In the genomic region with DNA sequence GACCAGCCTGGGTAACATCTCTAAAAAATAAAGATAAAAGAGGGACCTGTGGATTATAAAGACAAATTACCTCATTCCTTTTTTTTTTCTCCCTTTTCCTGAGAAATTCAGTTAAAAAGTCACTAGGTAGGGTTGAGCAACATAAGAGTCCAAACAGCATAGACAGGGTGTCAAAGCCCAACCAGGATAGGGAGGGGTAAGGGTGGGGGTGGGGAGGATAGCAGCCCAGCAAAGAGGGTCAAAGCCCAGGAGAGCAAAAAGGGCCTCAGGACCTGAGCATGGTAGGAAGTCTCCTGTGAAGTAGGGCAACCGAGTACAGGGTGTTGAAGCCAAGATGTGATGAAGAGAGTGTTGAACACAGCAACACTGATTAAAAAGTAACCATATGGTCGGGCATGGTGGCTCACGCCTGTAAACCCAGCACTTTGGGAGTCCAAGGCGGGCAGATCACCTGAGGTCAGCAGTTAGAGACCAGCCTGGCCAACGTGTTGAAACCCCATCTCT, we compare ENCODE assay signal across 1 cellular context.
TF ChIP-seq lines count a peak whose summit lies in the region.

No MANE protein-coding gene starts in this region.

TF ChIP-seq in HepG2, 621 proteins besides CTCF, POLR2A, EP300 and RAD21 (continued from another document and continues in another):
- TF ChIP-seq, protein P1, sequence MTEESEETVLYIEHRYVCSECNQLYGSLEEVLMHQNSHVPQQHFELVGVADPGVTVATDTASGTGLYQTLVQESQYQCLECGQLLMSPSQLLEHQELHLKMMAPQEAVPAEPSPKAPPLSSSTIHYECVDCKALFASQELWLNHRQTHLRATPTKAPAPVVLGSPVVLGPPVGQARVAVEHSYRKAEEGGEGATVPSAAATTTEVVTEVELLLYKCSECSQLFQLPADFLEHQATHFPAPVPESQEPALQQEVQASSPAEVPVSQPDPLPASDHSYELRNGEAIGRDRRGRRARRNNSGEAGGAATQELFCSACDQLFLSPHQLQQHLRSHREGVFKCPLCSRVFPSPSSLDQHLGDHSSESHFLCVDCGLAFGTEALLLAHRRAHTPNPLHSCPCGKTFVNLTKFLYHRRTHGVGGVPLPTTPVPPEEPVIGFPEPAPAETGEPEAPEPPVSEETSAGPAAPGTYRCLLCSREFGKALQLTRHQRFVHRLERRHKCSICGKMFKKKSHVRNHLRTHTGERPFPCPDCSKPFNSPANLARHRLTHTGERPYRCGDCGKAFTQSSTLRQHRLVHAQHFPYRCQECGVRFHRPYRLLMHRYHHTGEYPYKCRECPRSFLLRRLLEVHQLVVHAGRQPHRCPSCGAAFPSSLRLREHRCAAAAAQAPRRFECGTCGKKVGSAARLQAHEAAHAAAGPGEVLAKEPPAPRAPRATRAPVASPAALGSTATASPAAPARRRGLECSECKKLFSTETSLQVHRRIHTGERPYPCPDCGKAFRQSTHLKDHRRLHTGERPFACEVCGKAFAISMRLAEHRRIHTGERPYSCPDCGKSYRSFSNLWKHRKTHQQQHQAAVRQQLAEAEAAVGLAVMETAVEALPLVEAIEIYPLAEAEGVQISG (CRISPR knock-in tag; IDR thresholded peaks at IDR 0.05) = peak; percentile 45; the same call in 1 of the 2 replicates
- no peak for TF ChIP-seq ZNF274 (CRISPR knock-in tag; IDR thresholded peaks at IDR 0.05)
- TF ChIP-seq, protein P2, sequence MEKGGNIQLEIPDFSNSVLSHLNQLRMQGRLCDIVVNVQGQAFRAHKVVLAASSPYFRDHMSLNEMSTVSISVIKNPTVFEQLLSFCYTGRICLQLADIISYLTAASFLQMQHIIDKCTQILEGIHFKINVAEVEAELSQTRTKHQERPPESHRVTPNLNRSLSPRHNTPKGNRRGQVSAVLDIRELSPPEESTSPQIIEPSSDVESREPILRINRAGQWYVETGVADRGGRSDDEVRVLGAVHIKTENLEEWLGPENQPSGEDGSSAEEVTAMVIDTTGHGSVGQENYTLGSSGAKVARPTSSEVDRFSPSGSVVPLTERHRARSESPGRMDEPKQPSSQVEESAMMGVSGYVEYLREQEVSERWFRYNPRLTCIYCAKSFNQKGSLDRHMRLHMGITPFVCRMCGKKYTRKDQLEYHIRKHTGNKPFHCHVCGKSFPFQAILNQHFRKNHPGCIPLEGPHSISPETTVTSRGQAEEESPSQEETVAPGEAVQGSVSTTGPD (CRISPR knock-in tag; IDR thresholded peaks at IDR 0.05) = no peak
- TF ChIP-seq, protein P3, sequence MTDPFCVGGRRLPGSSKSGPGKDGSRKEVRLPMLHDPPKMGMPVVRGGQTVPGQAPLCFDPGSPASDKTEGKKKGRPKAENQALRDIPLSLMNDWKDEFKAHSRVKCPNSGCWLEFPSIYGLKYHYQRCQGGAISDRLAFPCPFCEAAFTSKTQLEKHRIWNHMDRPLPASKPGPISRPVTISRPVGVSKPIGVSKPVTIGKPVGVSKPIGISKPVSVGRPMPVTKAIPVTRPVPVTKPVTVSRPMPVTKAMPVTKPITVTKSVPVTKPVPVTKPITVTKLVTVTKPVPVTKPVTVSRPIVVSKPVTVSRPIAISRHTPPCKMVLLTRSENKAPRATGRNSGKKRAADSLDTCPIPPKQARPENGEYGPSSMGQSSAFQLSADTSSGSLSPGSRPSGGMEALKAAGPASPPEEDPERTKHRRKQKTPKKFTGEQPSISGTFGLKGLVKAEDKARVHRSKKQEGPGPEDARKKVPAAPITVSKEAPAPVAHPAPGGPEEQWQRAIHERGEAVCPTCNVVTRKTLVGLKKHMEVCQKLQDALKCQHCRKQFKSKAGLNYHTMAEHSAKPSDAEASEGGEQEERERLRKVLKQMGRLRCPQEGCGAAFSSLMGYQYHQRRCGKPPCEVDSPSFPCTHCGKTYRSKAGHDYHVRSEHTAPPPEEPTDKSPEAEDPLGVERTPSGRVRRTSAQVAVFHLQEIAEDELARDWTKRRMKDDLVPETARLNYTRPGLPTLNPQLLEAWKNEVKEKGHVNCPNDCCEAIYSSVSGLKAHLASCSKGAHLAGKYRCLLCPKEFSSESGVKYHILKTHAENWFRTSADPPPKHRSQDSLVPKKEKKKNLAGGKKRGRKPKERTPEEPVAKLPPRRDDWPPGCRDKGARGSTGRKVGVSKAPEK (CRISPR knock-in tag; IDR thresholded peaks at IDR 0.05; ENCODE audit: borderline replicate concordance) = no peak
- no peak for TF ChIP-seq BORCS8-MEF2B (CRISPR knock-in tag; IDR thresholded peaks at IDR 0.05)
- TF ChIP-seq CREB1 (IDR thresholded peaks at IDR 0.05) = no peak
- no peak; the same call in none of the 2 replicates for TF ChIP-seq CREB1 (CRISPR knock-in tag; IDR thresholded peaks at IDR 0.05)
- TF ChIP-seq RARA (CRISPR knock-in tag; IDR thresholded peaks at IDR 0.05) = no peak
- no peak for TF ChIP-seq KAT8 (CRISPR knock-in tag; IDR thresholded peaks at IDR 0.05)
- TF ChIP-seq, protein P4, sequence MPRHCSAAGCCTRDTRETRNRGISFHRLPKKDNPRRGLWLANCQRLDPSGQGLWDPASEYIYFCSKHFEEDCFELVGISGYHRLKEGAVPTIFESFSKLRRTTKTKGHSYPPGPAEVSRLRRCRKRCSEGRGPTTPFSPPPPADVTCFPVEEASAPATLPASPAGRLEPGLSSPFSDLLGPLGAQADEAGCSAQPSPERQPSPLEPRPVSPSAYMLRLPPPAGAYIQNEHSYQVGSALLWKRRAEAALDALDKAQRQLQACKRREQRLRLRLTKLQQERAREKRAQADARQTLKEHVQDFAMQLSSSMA (CRISPR knock-in tag; IDR thresholded peaks at IDR 0.05) = no peak
- TF ChIP-seq HCFC1 (IDR thresholded peaks at IDR 0.05; ENCODE audit: low read depth, low read length) = no peak
- TF ChIP-seq, protein P5, sequence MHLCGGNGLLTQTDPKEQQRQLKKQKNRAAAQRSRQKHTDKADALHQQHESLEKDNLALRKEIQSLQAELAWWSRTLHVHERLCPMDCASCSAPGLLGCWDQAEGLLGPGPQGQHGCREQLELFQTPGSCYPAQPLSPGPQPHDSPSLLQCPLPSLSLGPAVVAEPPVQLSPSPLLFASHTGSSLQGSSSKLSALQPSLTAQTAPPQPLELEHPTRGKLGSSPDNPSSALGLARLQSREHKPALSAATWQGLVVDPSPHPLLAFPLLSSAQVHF (CRISPR knock-in tag; IDR thresholded peaks at IDR 0.05) = no peak
- TF ChIP-seq NCOR1 (IDR thresholded peaks at IDR 0.05; ENCODE audit: borderline replicate concordance, low read length) = peak; percentile 56; the same call in 1 of the 2 replicates
- no peak for TF ChIP-seq POGZ (CRISPR knock-in tag; IDR thresholded peaks at IDR 0.05)
- TF ChIP-seq SIN3B (IDR thresholded peaks at IDR 0.05; ENCODE audit: low read length) = no peak
- no peak for TF ChIP-seq REPIN1 (CRISPR knock-in tag; IDR thresholded peaks at IDR 0.05; ENCODE audit: borderline replicate concordance, low read depth)
- peak; percentile 76 for TF ChIP-seq CEBPG (CRISPR knock-in tag; IDR thresholded peaks at IDR 0.05)
- TF ChIP-seq KLF6 (CRISPR knock-in tag; IDR thresholded peaks at IDR 0.05) = no peak
- TF ChIP-seq RFXANK (CRISPR knock-in tag; IDR thresholded peaks at IDR 0.05) = no peak
- no peak for TF ChIP-seq NAIF1 (CRISPR knock-in tag; IDR thresholded peaks at IDR 0.05; ENCODE audit: borderline replicate concordance)
- TF ChIP-seq, protein P6, sequence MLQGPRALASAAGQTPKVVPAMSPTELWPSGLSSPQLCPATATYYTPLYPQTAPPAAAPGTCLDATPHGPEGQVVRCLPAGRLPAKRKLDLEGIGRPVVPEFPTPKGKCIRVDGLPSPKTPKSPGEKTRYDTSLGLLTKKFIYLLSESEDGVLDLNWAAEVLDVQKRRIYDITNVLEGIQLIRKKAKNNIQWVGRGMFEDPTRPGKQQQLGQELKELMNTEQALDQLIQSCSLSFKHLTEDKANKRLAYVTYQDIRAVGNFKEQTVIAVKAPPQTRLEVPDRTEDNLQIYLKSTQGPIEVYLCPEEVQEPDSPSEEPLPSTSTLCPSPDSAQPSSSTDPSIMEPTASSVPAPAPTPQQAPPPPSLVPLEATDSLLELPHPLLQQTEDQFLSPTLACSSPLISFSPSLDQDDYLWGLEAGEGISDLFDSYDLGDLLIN (CRISPR knock-in tag; IDR thresholded peaks at IDR 0.05; ENCODE audit: borderline replicate concordance) = no peak
- TF ChIP-seq HNRNPL (IDR thresholded peaks at IDR 0.05; ENCODE audit: low read depth, low read length) = no peak
- no peak for TF ChIP-seq ETV5 (CRISPR knock-in tag; IDR thresholded peaks at IDR 0.05; ENCODE audit: borderline replicate concordance)
- TF ChIP-seq ZBTB3 (CRISPR knock-in tag; IDR thresholded peaks at IDR 0.05; ENCODE audit: borderline replicate concordance, low read depth) = no peak
- TF ChIP-seq, protein P7, sequence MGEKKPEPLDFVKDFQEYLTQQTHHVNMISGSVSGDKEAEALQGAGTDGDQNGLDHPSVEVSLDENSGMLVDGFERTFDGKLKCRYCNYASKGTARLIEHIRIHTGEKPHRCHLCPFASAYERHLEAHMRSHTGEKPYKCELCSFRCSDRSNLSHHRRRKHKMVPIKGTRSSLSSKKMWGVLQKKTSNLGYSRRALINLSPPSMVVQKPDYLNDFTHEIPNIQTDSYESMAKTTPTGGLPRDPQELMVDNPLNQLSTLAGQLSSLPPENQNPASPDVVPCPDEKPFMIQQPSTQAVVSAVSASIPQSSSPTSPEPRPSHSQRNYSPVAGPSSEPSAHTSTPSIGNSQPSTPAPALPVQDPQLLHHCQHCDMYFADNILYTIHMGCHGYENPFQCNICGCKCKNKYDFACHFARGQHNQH (CRISPR knock-in tag; IDR thresholded peaks at IDR 0.05) = no peak
- TF ChIP-seq AGO1 (IDR thresholded peaks at IDR 0.05; ENCODE audit: low read depth, low read length, poor library complexity, severe bottlenecking) = no peak
- peak; percentile 52; the same call in 1 of the 2 replicates for TF ChIP-seq RXRA (CRISPR knock-in tag; IDR thresholded peaks at IDR 0.05)
- no peak for TF ChIP-seq ZKSCAN8 (CRISPR knock-in tag; IDR thresholded peaks at IDR 0.05; ENCODE audit: borderline replicate concordance)
- no peak for TF ChIP-seq FOXA1 (IDR thresholded peaks at IDR 0.05)
- TF ChIP-seq FOXA1 (CRISPR knock-in tag; IDR thresholded peaks at IDR 0.05) = no peak
- TF ChIP-seq ZNF30 (CRISPR knock-in tag; IDR thresholded peaks at IDR 0.05) = no peak
- TF ChIP-seq, protein P8, sequence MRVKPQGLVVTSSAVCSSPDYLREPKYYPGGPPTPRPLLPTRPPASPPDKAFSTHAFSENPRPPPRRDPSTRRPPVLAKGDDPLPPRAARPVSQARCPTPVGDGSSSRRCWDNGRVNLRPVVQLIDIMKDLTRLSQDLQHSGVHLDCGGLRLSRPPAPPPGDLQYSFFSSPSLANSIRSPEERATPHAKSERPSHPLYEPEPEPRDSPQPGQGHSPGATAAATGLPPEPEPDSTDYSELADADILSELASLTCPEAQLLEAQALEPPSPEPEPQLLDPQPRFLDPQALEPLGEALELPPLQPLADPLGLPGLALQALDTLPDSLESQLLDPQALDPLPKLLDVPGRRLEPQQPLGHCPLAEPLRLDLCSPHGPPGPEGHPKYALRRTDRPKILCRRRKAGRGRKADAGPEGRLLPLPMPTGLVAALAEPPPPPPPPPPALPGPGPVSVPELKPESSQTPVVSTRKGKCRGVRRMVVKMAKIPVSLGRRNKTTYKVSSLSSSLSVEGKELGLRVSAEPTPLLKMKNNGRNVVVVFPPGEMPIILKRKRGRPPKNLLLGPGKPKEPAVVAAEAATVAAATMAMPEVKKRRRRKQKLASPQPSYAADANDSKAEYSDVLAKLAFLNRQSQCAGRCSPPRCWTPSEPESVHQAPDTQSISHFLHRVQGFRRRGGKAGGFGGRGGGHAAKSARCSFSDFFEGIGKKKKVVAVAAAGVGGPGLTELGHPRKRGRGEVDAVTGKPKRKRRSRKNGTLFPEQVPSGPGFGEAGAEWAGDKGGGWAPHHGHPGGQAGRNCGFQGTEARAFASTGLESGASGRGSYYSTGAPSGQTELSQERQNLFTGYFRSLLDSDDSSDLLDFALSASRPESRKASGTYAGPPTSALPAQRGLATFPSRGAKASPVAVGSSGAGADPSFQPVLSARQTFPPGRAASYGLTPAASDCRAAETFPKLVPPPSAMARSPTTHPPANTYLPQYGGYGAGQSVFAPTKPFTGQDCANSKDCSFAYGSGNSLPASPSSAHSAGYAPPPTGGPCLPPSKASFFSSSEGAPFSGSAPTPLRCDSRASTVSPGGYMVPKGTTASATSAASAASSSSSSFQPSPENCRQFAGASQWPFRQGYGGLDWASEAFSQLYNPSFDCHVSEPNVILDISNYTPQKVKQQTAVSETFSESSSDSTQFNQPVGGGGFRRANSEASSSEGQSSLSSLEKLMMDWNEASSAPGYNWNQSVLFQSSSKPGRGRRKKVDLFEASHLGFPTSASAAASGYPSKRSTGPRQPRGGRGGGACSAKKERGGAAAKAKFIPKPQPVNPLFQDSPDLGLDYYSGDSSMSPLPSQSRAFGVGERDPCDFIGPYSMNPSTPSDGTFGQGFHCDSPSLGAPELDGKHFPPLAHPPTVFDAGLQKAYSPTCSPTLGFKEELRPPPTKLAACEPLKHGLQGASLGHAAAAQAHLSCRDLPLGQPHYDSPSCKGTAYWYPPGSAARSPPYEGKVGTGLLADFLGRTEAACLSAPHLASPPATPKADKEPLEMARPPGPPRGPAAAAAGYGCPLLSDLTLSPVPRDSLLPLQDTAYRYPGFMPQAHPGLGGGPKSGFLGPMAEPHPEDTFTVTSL (CRISPR knock-in tag; IDR thresholded peaks at IDR 0.05; ENCODE audit: borderline replicate concordance) = peak; percentile 60; the same call in 1 of the 2 replicates
- TF ChIP-seq ZNF451 (CRISPR knock-in tag; IDR thresholded peaks at IDR 0.05) = no peak
- no peak for TF ChIP-seq NBN (conservative IDR thresholded peaks at IDR 0.05)
- no peak for TF ChIP-seq ESRRA (CRISPR knock-in tag; IDR thresholded peaks at IDR 0.05; ENCODE audit: low read depth)
- TF ChIP-seq MIER2 (CRISPR knock-in tag; IDR thresholded peaks at IDR 0.05) = 0 out of 2 replicates have a peak, but pooled peaks have one; percentile 3
- TF ChIP-seq BHLHE40 (IDR thresholded peaks at IDR 0.05; ENCODE audit: low read length) = no peak
- TF ChIP-seq ZNF460 (CRISPR knock-in tag; IDR thresholded peaks at IDR 0.05; ENCODE audit: borderline replicate concordance) = peak; percentile 50; the same call in 1 of the 2 replicates
